In genomic region chr12:15601210-15601800, GRCh38 we compare ENCODE assay signal across 1 cellular context.
TF ChIP-seq lines count a peak whose summit lies in the region.

No MANE protein-coding gene starts in this region.

TF ChIP-seq in GM23338, 12 proteins besides CTCF, POLR2A, EP300 and RAD21 (continued from another document):
- TF ChIP-seq ZNF462 (CRISPR knock-in tag; IDR thresholded peaks at IDR 0.05), result no peak
- no peak for TF ChIP-seq ETS1 (IDR thresholded peaks at IDR 0.05)
